13 cellular contexts compared by ENCODE assay signal in genomic region chr6:44053760-44054556, GRCh38.
DNase-seq lines count a peak whose midpoint lies in the region; ATAC-seq and TF ChIP-seq lines count a peak whose summit lies in the region.
"Had no signal": no experiment of that assay in that cellular context is flagged by ENCODE, and none has a peak within 500 bp of the region (broad histone marks: within the 10 kb centered on the region; RNA-seq: fewer than 3 reads in every experiment).

No MANE protein-coding gene starts in this region.

- H3K27me3 ChIP-seq in gastrocnemius medialis = no peaks in the 10 kb centered on the region
- no peaks in the 10 kb centered on the region for H3K27me3 ChIP-seq in dorsolateral prefrontal cortex
- no peaks in the 10 kb centered on the region for H3K27me3 ChIP-seq in gastroesophageal sphincter

- in situ Hi-C loops in gastrocnemius medialis (cut with MboI; ENCODE audit: low sequenced_read_pairs in 4 of 4) = no loop called here

- POLR2A ChIA-PET in RWPE1 (lab: Yijun Ruan, JAX; ENCODE audit: low non-redundant PET) = no interaction called here

- TF ChIP-seq EP300 in gastroesophageal sphincter (IDR thresholded peaks at IDR 0.05) = no peak

- no peaks in the 10 kb centered on the region for H3K9me3 ChIP-seq in gastrocnemius medialis
- no peaks in the 10 kb centered on the region for H3K9me3 ChIP-seq in gastroesophageal sphincter

- intact Hi-C loops in gastrocnemius medialis (cut with DNase I; ENCODE audit: low total_unique reads) (loop anchor here (5.0 kb wide), 1 partner anchor 47 kb away; no protein-coding TSS in a partner anchor), dorsolateral prefrontal cortex (cut with DNase I) (no loop called here)

- TF ChIP-seq POLR2A in gastrocnemius medialis (IDR thresholded peaks at IDR 0.05) (no peak), gastroesophageal sphincter (IDR thresholded peaks at IDR 0.05) (no peak)

- H3K27ac ChIP-seq in RWPE1 = peak overlapping the region; percentile 61
- H3K27ac ChIP-seq in gastrocnemius medialis = peak overlapping the region; percentile 77 to 88 (median 84)
- peak overlapping the region in 20 of 59 donors; percentile 3 to 89 (median 76) for H3K27ac ChIP-seq in dorsolateral prefrontal cortex
- H3K27ac ChIP-seq in gastroesophageal sphincter = peak overlapping the region in 2 of 4 donors; percentile 84 to 88

- WGBS in gastroesophageal sphincter (ENCODE audit: low coverage in 1 of 2), 2 donors = 71 to 76% methylated on average over 8 to 10 of the region's 11 CpGs

- no peaks in the 10 kb centered on the region for H3K36me3 ChIP-seq in gastrocnemius medialis
- no peaks in the 10 kb centered on the region for H3K36me3 ChIP-seq in gastroesophageal sphincter

- peaks cover 13 to 40% of the 10 kb centered on the region in 2 donors for H3K4me1 ChIP-seq in gastrocnemius medialis
- peaks cover 0 to 67% (median 47%) of the 10 kb centered on the region in 3 donors for H3K4me1 ChIP-seq in gastroesophageal sphincter

- H3K4me3 ChIP-seq in fibroblast of the aortic adventitia (ENCODE audit: low read depth, low read length) (no peak overlapping the region), gastrocnemius medialis (no peak overlapping the region), dorsolateral prefrontal cortex (no peak overlapping the region), gastroesophageal sphincter (no peak overlapping the region)

- ATAC-seq in gastrocnemius medialis (no peak), gastroesophageal sphincter (no peak)

- TF ChIP-seq CTCF in RWPE1 (conservative IDR thresholded peaks at IDR 0.05; ENCODE audit: low read depth) (no peak), fibroblast of the aortic adventitia (IDR thresholded peaks at IDR 0.05; ENCODE audit: insufficient read depth, low read length) (no peak), gastrocnemius medialis (IDR thresholded peaks at IDR 0.05 in 4 of 5, conservative IDR thresholded peaks at IDR 0.05 in 1 of 5) (no peak), dorsolateral prefrontal cortex (IDR thresholded peaks at IDR 0.05 in 54 of 56, conservative IDR thresholded peaks at IDR 0.05 in 2 of 56; ENCODE audit: low read depth in 1 of 56, partially characterized antibody in 56 of 56) (no peak), gastroesophageal sphincter (IDR thresholded peaks at IDR 0.05) (no peak)

- CTCF ChIA-PET in RWPE1 (lab: Yijun Ruan, JAX) = interaction anchor here (1.2 kb wide), 1 partner anchor 21 kb away, joined by 3 read pairs; no protein-coding TSS in a partner anchor

- peak; percentile 88 for DNase-seq in ELR (ENCODE audit: low read depth)
- no peak for DNase-seq in RWPE1 (ENCODE audit: low spot score)
- DNase-seq in fibroblast of the aortic adventitia (ENCODE audit: low read depth) = peak; percentile 91
- no peak for DNase-seq in gastrocnemius medialis
- no peak for DNase-seq in NCI-H1436 treated with DMSO at 0.1 percent for 48 hours (lab: John Stamatoyannopoulos, UW)
- no peak for DNase-seq in dorsolateral prefrontal cortex
- DNase-seq in DMS 273 treated with DMSO at 0.1 percent for 48 hours (lab: John Stamatoyannopoulos, UW) = no peak
- DNase-seq: activated gamma-delta T cell; DMS79; NCI-H2107; SHP77 treated with DMSO at 0.1 percent for 48 hours; stimulated activated CD4-positive, alpha-beta T cell treated with anti-CD3 and anti-CD28 coated beads, Interleukin-1b, Interleukin-23, amount 100 ng/mL, for 48 hours had no signal

Comparison
In these comparisons a context has a peak if more than half of its experiments do, and no peak if none do; other contexts are left out.
1. DNase-seq: peak in ELR (single experiment) and fibroblast of the aortic adventitia (single experiment); none in RWPE1 (single experiment), gastrocnemius medialis (0 of 2), NCI-H1436 treated with DMSO at 0.1 percent for 48 hours (single experiment), dorsolateral prefrontal cortex (0 of 10) and DMS 273 treated with DMSO at 0.1 percent for 48 hours (single experiment).